8 cellular contexts compared by ENCODE assay signal in genomic region chr7:87599336-87599735, GRCh38. TPM values are rescaled to one million over a fixed set of nuclear protein-coding genes. Genes with fewer than 3 reads are reported as not detected.
DNase-seq lines count a peak whose midpoint lies in the region; ATAC-seq lines count a peak whose summit lies in the region.

No MANE protein-coding gene starts in this region.

- DNase-seq in NCI-H82 (lab: John Stamatoyannopoulos, UW) (peak; percentile 6), NCI-H82 treated with DMSO at 0.1 percent for 48 hours (lab: John Stamatoyannopoulos, UW; ENCODE audit: unreplicated experiment) (no peak), SJCRH30 (peak; percentile 12 to 25), NCI-H2029 (lab: John Stamatoyannopoulos, UW) (no peak), G401 (ENCODE audit: low spot score) (no peak)
- peak; percentile 7 for DNase-seq in stimulated activated CD4-positive, alpha-beta T cell treated with anti-CD3 and anti-CD28 coated beads, Interleukin-12 subunit alpha, Interleukin-12 subunit beta, amount 100 ng/mL, for 4 hours

- no peak overlapping the region for H3K27ac ChIP-seq in SJCRH30

- peak overlapping the region; percentile 84 for H3K4me3 Mint-ChIP-seq in activated naive CD8-positive, alpha-beta T cell

- peak overlapping the region; percentile 42 for H3K27ac Mint-ChIP-seq in activated naive CD8-positive, alpha-beta T cell

- H3K9me3 Mint-ChIP-seq in activated naive CD8-positive, alpha-beta T cell (ENCODE audit: low read depth): no peaks in the 10 kb centered on the region

- H3K9me3 ChIP-seq in SJCRH30 (replicated peaks): no peaks in the 10 kb centered on the region

- no peaks in the 10 kb centered on the region for H3K36me3 ChIP-seq in SJCRH30

- H3K4me1 Mint-ChIP-seq in activated naive CD8-positive, alpha-beta T cell (ENCODE audit: low read depth): peaks cover 49% of the 10 kb centered on the region

- peaks cover 1% of the 10 kb centered on the region for H3K27me3 Mint-ChIP-seq in activated naive CD8-positive, alpha-beta T cell

- peak; percentile 88 for ATAC-seq in HG03045 (IDR thresholded peaks at IDR 0.05; ENCODE audit: unreplicated experiment)

- no peak overlapping the region for H3K4me3 ChIP-seq in SJCRH30

- H3K36me3 Mint-ChIP-seq in activated naive CD8-positive, alpha-beta T cell: no peaks in the 10 kb centered on the region

- in situ Hi-C loops in G401 (cut with HindIII; ENCODE audit: low sequenced_read_pairs): no loop called here

- H3K4me1 ChIP-seq in SJCRH30: peaks cover 3% of the 10 kb centered on the region; the same call in 1 of the 2 replicates

- H3K27me3 ChIP-seq in SJCRH30: peaks cover 3% of the 10 kb centered on the region; the same call in 1 of the 2 replicates

RNA-seq across cellular contexts. Expression of gene ABCB1, which starts 1.3 kb away (rescaled TPM):
- total RNA-seq in SJCRH30 (2014; rRNA removed; shearing (Covaris generic)): not detected in 2 replicates
- not detected in 2 replicates for total RNA-seq in G401 (2014; rRNA removed; shearing (Covaris generic))

RNA-seq across cellular contexts. Expression of gene RUNDC3B, which starts 28.9 kb away (rescaled TPM):
- 0.06 and 0.13 TPM in 2 replicates for total RNA-seq in SJCRH30 (2014; rRNA removed; shearing (Covaris generic))
- total RNA-seq in G401 (2014; rRNA removed; shearing (Covaris generic)): not detected in 2 replicates

Comparison
In these comparisons a context has a peak if more than half of its experiments do, and no peak if none do; other contexts are left out.
1. DNase-seq: peak in NCI-H82 (single experiment), SJCRH30 (2 of 2) and stimulated activated CD4-positive, alpha-beta T cell treated with anti-CD3 and anti-CD28 coated beads, Interleukin-12 subunit alpha, Interleukin-12 subunit beta, amount 100 ng/mL, for 4 hours (single experiment); none in NCI-H82 treated with DMSO at 0.1 percent for 48 hours (single experiment), NCI-H2029 (single experiment) and G401 (single experiment).